In genomic region chr3:69052567-69052898, GRCh38 we compare ENCODE assay signal across 8 cellular contexts. TPM values are rescaled to one million over a fixed set of nuclear protein-coding genes. Genes with fewer than 3 reads are reported as not detected.
DNase-seq lines count a peak whose midpoint lies in the region; ATAC-seq and TF ChIP-seq lines count a peak whose summit lies in the region.

No MANE protein-coding gene starts in this region.

- H3K27ac Mint-ChIP-seq in nephron progenitor cell: peak overlapping the region; percentile 100

- H3K4me1 Mint-ChIP-seq in nephron progenitor cell: peaks cover 30% of the 10 kb centered on the region

- DNase-seq in coronary artery (ENCODE audit: low spot score) (no peak), nephron progenitor cell (no peak), NCI-H128 (lab: John Stamatoyannopoulos, UW; ENCODE audit: unreplicated experiment) (no peak), COR-L47 (lab: John Stamatoyannopoulos, UW) (no peak), HCEC 1CT (no peak)
- no peak for DNase-seq in activated CD8-positive, alpha-beta memory T cell treated with anti-CD3 and anti-CD28 coated beads, Interleukin-2, amount 50 U/mL, for 48 hours

- peak overlapping the region; percentile 80 for H3K9ac ChIP-seq in HUES64 (ENCODE audit: low read depth, low read length)

- H3K27ac ChIP-seq in HUES64 (ENCODE audit: low read depth, low read length): peak overlapping the region; percentile 72
- H3K27ac ChIP-seq in coronary artery: peak overlapping the region; percentile 92 to 98

- H3K9me3 ChIP-seq in HUES64 (ENCODE audit: insufficient read depth, low read depth, low read length): no peaks in the 10 kb centered on the region

- peaks cover 49% of the 10 kb centered on the region for H3K36me3 ChIP-seq in HUES64 (ENCODE audit: insufficient read depth, low read length)

- H3K4me3 ChIP-seq in HUES64 (ENCODE audit: low read length) (peak overlapping the region; percentile 79), coronary artery (peak overlapping the region; percentile 94)

- peaks cover 11% of the 10 kb centered on the region; the same call in 1 of the 2 replicates for H3K4me1 ChIP-seq in HUES64 (ENCODE audit: insufficient read depth, low read length)

- peak overlapping the region; percentile 99 for H3K4me3 Mint-ChIP-seq in nephron progenitor cell

- H3K27me3 Mint-ChIP-seq in nephron progenitor cell (ENCODE audit: low read depth, poor library complexity): no peaks in the 10 kb centered on the region

- WGBS in HUES64: 59% methylated on average over 3 of the region's 3 CpGs

- peak; percentile 2 for ATAC-seq in GM19025 (IDR thresholded peaks at IDR 0.05; ENCODE audit: low read depth, unreplicated experiment)

- H3K27me3 ChIP-seq in HUES64 (ENCODE audit: insufficient read depth, low read length): no peaks in the 10 kb centered on the region

- H3K9me3 Mint-ChIP-seq in nephron progenitor cell: no peaks in the 10 kb centered on the region

- H3K36me3 Mint-ChIP-seq in nephron progenitor cell (ENCODE audit: low read depth): peaks cover 33% of the 10 kb centered on the region

- TF ChIP-seq CTCF in coronary artery (IDR thresholded peaks at IDR 0.05): no peak
- TF ChIP-seq CTCF in nephron progenitor cell (IDR thresholded peaks at IDR 0.05): no peak

RNA-seq across cellular contexts. Expression of gene TMF1, which starts 0.4 kb away (rescaled TPM):
- polyA plus RNA-seq in HUES64 (2013, experiment 1 of 2): 10.5 TPM
- polyA plus RNA-seq in HUES64 (2013, experiment 2 of 2): 14.9 TPM

RNA-seq across cellular contexts. Expression of gene UBA3, which starts 27.6 kb away (rescaled TPM):
- polyA plus RNA-seq in HUES64 (2013, experiment 1 of 2): 51.5 TPM
- 59.7 TPM for polyA plus RNA-seq in HUES64 (2013, experiment 2 of 2)

RNA-seq across cellular contexts. Expression of gene ARL6IP5, which starts 32.2 kb away (rescaled TPM):
- 25.5 TPM for polyA plus RNA-seq in HUES64 (2013, experiment 1 of 2)
- polyA plus RNA-seq in HUES64 (2013, experiment 2 of 2): 38.7 TPM

RNA-seq across cellular contexts. Expression of gene EOGT, which starts 39.0 kb away (rescaled TPM):
- polyA plus RNA-seq in HUES64 (2013, experiment 1 of 2): 39.4 TPM
- 37.8 TPM for polyA plus RNA-seq in HUES64 (2013, experiment 2 of 2)
